Comparison of ENCODE assay signal across 10 cellular contexts in the genomic region with DNA sequence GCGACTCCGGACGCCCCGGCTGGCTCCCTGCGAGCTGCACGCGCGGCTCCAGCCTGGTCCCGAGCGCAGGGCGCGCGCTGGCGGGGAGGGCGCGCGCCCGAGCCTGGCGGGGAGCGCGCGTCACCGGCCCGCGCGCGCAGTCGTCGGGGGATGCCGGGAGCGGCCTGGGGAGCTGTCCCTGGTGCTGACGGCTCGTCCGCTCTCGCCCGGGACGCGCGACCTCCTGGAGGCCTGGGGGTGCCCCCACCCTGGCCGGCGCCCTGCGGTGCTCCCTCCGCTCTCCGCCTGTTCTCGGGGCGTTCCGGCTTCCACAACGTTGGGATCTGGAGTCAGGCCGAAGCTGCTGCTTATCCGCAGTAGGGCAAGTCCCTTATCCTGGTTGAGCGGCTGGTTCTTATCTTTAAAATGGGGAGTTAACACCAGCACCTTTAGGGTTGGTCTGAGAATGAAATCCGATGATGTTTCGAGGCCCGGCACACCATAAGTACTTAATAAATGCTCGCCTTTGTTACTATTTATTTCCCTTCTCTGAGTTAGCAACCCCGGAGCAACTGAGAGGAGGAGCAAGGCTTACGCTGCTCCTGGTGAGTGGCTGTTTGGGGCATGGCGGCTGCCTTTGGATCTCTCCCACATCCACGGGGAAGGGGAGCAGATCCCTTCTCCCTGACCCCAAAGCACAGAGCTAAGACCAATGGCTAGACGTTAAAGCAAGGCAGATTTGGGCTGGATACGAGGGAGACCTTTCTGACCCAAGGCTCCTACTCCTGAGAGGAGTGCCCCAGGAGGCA. TPM values are rescaled to one million over a fixed set of nuclear protein-coding genes. Genes with fewer than 3 reads are reported as not detected.
DNase-seq lines count a peak whose midpoint lies in the region; ATAC-seq, FAIRE-seq and TF ChIP-seq lines count a peak whose summit lies in the region.
"Had no signal": no experiment of that assay in that cellular context is flagged by ENCODE, and none has a peak within 500 bp of the region (broad histone marks: within the 10 kb centered on the region; RNA-seq: fewer than 3 reads in every experiment).

A gene (minus strand): TSS at position 79 of the 788 bp plus-strand sequence. CDS start 29,166 bp downstream, outside the sequence.

- H2BK15ac ChIP-seq in H1 (ENCODE audit: low read length): no peak within 1 kb of the TSS

- H3K36me3 Mint-ChIP-seq in natural killer cell treated with Interleukin-12 subunit alpha and Interleukin-12 subunit beta and Interleukin-15 and Interleukin-18, amount 100 ng/mL, for 72 hours: no peaks in the 10 kb centered on the region
- H3K36me3 Mint-ChIP-seq in osteocyte (ENCODE audit: unreplicated experiment): no peaks in the 10 kb centered on the region

- H3K27ac Mint-ChIP-seq in natural killer cell treated with Interleukin-12 subunit alpha and Interleukin-12 subunit beta and Interleukin-15 and Interleukin-18, amount 100 ng/mL, for 72 hours: no peak within 1 kb of the TSS
- no peak within 1 kb of the TSS for H3K27ac Mint-ChIP-seq in osteocyte (ENCODE audit: unreplicated experiment)

- no peak for TF ChIP-seq RAD21 in H1 (IDR thresholded peaks at IDR 0.05 in 1 of 2, conservative IDR thresholded peaks at IDR 0.05 in 1 of 2; ENCODE audit: low read depth in 2 of 2, low read length in 2 of 2)

- H3K79me2 ChIP-seq in H1 (ENCODE audit: control insufficient read depth in 1 of 2, insufficient read depth in 2 of 2, low read length in 2 of 2): no peaks in the 10 kb centered on the region

- 13% methylated on average over 55 of the region's 61 CpGs; no CpG with 5 or more reads in 1 of the 2 experiments for WGBS in H1 (ENCODE audit: extremely low coverage in 1 of 2, insufficient coverage in 1 of 2, insufficient read length in 1 of 2, insufficient replicate concordance in 2 of 2, low coverage in 1 of 2, low lambda C conversion rate in 2 of 2, missing lambda C conversion rate in 1 of 2), 2 experiments

- no peaks in the 10 kb centered on the region for H3K9me3 ChIP-seq in ES-I3 (ENCODE audit: control insufficient read depth, insufficient read depth, low read length)
- H3K9me3 ChIP-seq in H1 (ENCODE audit: insufficient read depth in 2 of 2, low read depth in 1 of 2, low read length in 1 of 2): no peaks in the 10 kb centered on the region
- H3K9me3 ChIP-seq: uterus had no signal

- H3K4me1 ChIP-seq in ES-I3 (ENCODE audit: insufficient read depth, low read length): no peaks in the 10 kb centered on the region; the same call in 1 of the 2 replicates
- peaks cover 0 to 7% (median 1%) of the 10 kb centered on the region in 4 experiments; a peak in 3 of 7 replicates for H3K4me1 ChIP-seq in H1 (replicated peaks in 1 of 4; ENCODE audit: control insufficient read depth in 3 of 4, insufficient read depth in 4 of 4, low read length in 3 of 4)

- no peak within 1 kb of the TSS for H4K5ac ChIP-seq in H1 (ENCODE audit: insufficient read length, low read depth, low read length)

- DNase-seq in H1 (ENCODE audit: low read depth in 1 of 2, low spot score in 2 of 2) (peak in 1 of 2 experiments; percentile 93), H4 (ENCODE audit: low spot score) (no peak), osteocyte (ENCODE audit: extremely low spot score, unreplicated experiment) (no peak), NCI-H187 (lab: John Stamatoyannopoulos, UW) (no peak)
- no peak for DNase-seq in natural killer cell treated with Interleukin-12 subunit alpha and Interleukin-12 subunit beta and Interleukin-15 and Interleukin-18, amount 100 ng/mL, for 72 hours (ENCODE audit: low spot score)

- no peak within 1 kb of the TSS for H2AK5ac ChIP-seq in H1 (ENCODE audit: low read depth, low read length)

- no peak for TF ChIP-seq CTCF in H1 (IDR thresholded peaks at IDR 0.05; ENCODE audit: control extremely low read depth in 1 of 3, insufficient read depth in 1 of 3, low read depth in 1 of 3, low read length in 3 of 3)
- TF ChIP-seq CTCF in osteocyte (IDR thresholded peaks at IDR 0.05): no peak

- peaks cover 4% of the 10 kb centered on the region; the same call in 1 of the 2 replicates for H3K23me2 ChIP-seq in H1 (ENCODE audit: low read depth, low read length)

- no peaks in the 10 kb centered on the region for H3K79me1 ChIP-seq in H1 (ENCODE audit: low read depth, low read length)

- CTCF ChIA-PET in H1 (lab: Charles Lee; ENCODE audit: partially characterized antibody): interaction anchor here (1.5 to 1.7 kb wide), 2 partner anchors 16 to 80 kb away, joined by 3 to 4 read pairs; no protein-coding TSS in a partner anchor

- peaks cover 33 to 37% of the 10 kb centered on the region in 2 donors for H3K27me3 Mint-ChIP-seq in natural killer cell treated with Interleukin-12 subunit alpha and Interleukin-12 subunit beta and Interleukin-15 and Interleukin-18, amount 100 ng/mL, for 72 hours
- peaks cover 67% of the 10 kb centered on the region for H3K27me3 Mint-ChIP-seq in osteocyte (ENCODE audit: unreplicated experiment)

- peak within 1 kb of the TSS; percentile 76; the same call in 1 of the 2 replicates for H4K8ac ChIP-seq in H1 (ENCODE audit: extremely low read depth, insufficient read depth, low read length)

- no peak within 1 kb of the TSS; the same call in 1 of the 2 replicates for H3K18ac ChIP-seq in H1 (ENCODE audit: extremely low read depth, low read length)

- ATAC-seq in activated CD4-positive, CD25-positive, alpha-beta regulatory T cell treated with anti-CD3 and anti-CD28 coated beads, Interleukin-2, amount 50 U/mL, for 24 hours: peak; percentile 24 to 28
- peak; percentile 40 to 65 for ATAC-seq in natural killer cell treated with Interleukin-12 subunit alpha and Interleukin-12 subunit beta and Interleukin-15 and Interleukin-18, amount 100 ng/mL, for 72 hours
- no peak for ATAC-seq in HG02852 (IDR thresholded peaks at IDR 0.05; ENCODE audit: unreplicated experiment)

- FAIRE-seq in H1 (lab: Jason Lieb, UNC): no peak
- FAIRE-seq: endometrium had no signal

- no peak within 1 kb of the TSS for H3K56ac ChIP-seq in H1 (replicated peaks; ENCODE audit: insufficient read length, low read depth, low read length)

- no peak within 1 kb of the TSS for H2BK12ac ChIP-seq in H1 (ENCODE audit: low read depth, low read length)

- no peak within 1 kb of the TSS for H4K91ac ChIP-seq in H1 (replicated peaks; ENCODE audit: insufficient read length, low read length)

- H3K4me3 Mint-ChIP-seq in natural killer cell treated with Interleukin-12 subunit alpha and Interleukin-12 subunit beta and Interleukin-15 and Interleukin-18, amount 100 ng/mL, for 72 hours: no peak within 1 kb of the TSS
- H3K4me3 Mint-ChIP-seq in osteocyte (ENCODE audit: unreplicated experiment): no peak within 1 kb of the TSS

- H3K4me3 ChIP-seq in H1 (ENCODE audit: extremely low read depth in 1 of 4, insufficient read depth in 2 of 4, low read depth in 3 of 4, low read length in 4 of 4): peak within 1 kb of the TSS; percentile 20 to 56 (median 22); a peak in 5 of 8 replicates
- H3K4me3 ChIP-seq: uterus had no signal

- peak in 1 of 2 experiments; percentile 26; a peak in 1 of 3 replicates for TF ChIP-seq POLR2A in H1 (IDR thresholded peaks at IDR 0.05; ENCODE audit: control extremely low read depth in 1 of 2, low read depth in 2 of 2, low read length in 2 of 2)

- no peaks in the 10 kb centered on the region for H3K36me3 ChIP-seq in ES-I3 (ENCODE audit: insufficient read depth, low read length)
- H3K36me3 ChIP-seq in H1 (ENCODE audit: control insufficient read depth in 2 of 4, insufficient read depth in 4 of 4, low read length in 3 of 4): no peaks in the 10 kb centered on the region
- H3K36me3 ChIP-seq: uterus had no signal

- H3K23ac ChIP-seq in H1 (ENCODE audit: insufficient read length): no peak within 1 kb of the TSS

- no peak for TF ChIP-seq EP300 in H1 (IDR thresholded peaks at IDR 0.05; ENCODE audit: borderline replicate concordance in 1 of 2, low read depth in 2 of 2, low read length in 2 of 2)

- no peak within 1 kb of the TSS for H2BK5ac ChIP-seq in H1 (ENCODE audit: low read depth, low read length)

- no peaks in the 10 kb centered on the region for H3K9me3 Mint-ChIP-seq in natural killer cell treated with Interleukin-12 subunit alpha and Interleukin-12 subunit beta and Interleukin-15 and Interleukin-18, amount 100 ng/mL, for 72 hours
- no peaks in the 10 kb centered on the region for H3K9me3 Mint-ChIP-seq in osteocyte (ENCODE audit: unreplicated experiment)

- POLR2A ChIA-PET in H1 (lab: Charles Lee; ENCODE audit: partially characterized antibody): interaction anchor here (1.3 kb wide), 1 partner anchor 260 kb away, joined by 3 read pairs; no protein-coding TSS in a partner anchor

- no peak within 1 kb of the TSS for H3K4ac ChIP-seq in H1 (replicated peaks; ENCODE audit: insufficient read length, low read depth, low read length)

- no peak within 1 kb of the TSS for H2BK120ac ChIP-seq in H1 (replicated peaks; ENCODE audit: low read depth, low read length)

- peaks cover 5 to 23% (median 16%) of the 10 kb centered on the region in 4 experiments for H3K27me3 ChIP-seq in H1 (replicated peaks in 1 of 4; ENCODE audit: control insufficient read depth in 3 of 4, extremely low read depth in 1 of 4, insufficient read depth in 3 of 4, low read length in 3 of 4)

- peak within 1 kb of the TSS; percentile 55 for H3K9ac ChIP-seq in ES-I3 (ENCODE audit: low read depth, low read length)
- no peak within 1 kb of the TSS; a peak in 1 of 7 replicates for H3K9ac ChIP-seq in H1 (replicated peaks in 1 of 4; ENCODE audit: extremely low read depth in 1 of 4, low read depth in 3 of 4, low read length in 3 of 4)

- peak within 1 kb of the TSS; percentile 53 to 79 for H3K4me2 ChIP-seq in H1 (ENCODE audit: insufficient read depth in 1 of 2, low read depth in 2 of 2, low read length in 2 of 2)

- H2AFZ ChIP-seq in H1 (ENCODE audit: low read length): no peak within 1 kb of the TSS; the same call in 1 of the 2 replicates

- no peak within 1 kb of the TSS for H2BK20ac ChIP-seq in H1 (ENCODE audit: low read length)

- no peaks in the 10 kb centered on the region for H3K4me1 Mint-ChIP-seq in natural killer cell treated with Interleukin-12 subunit alpha and Interleukin-12 subunit beta and Interleukin-15 and Interleukin-18, amount 100 ng/mL, for 72 hours (ENCODE audit: low read depth in 2 of 2)
- H3K4me1 Mint-ChIP-seq in osteocyte (ENCODE audit: unreplicated experiment): peaks cover 1% of the 10 kb centered on the region

- no peaks in the 10 kb centered on the region for H4K20me1 ChIP-seq in H1 (replicated peaks in 1 of 2; ENCODE audit: control insufficient read depth in 1 of 2, insufficient read depth in 2 of 2, low read length in 2 of 2)

- no peak within 1 kb of the TSS for H3K14ac ChIP-seq in H1 (ENCODE audit: insufficient read length)

- H3K27ac ChIP-seq in H1 (ENCODE audit: low read depth, low read length): no peak within 1 kb of the TSS
- H3K27ac ChIP-seq: uterus had no signal

RNA-seq across cellular contexts. Expression of the gene that starts here (rescaled TPM):
- total RNA-seq in H1 (2021; fragmentation: NEBNext Ultra II Directional; extraction: Animal tissue kit (Norgen Biotek cat#: 25700)): 0.38 and 0.63 TPM in 2 replicates
- 1.0 and 2.6 TPM in 2 replicates for polyA plus RNA-seq in H1 (2011; rRNA removed)
- polyA plus RNA-seq in H1 (2011; cell fraction: cytosol; rRNA removed): 1.5 TPM
- polyA plus RNA-seq in H1 (2011; cell fraction: nucleus; rRNA removed): 3.8 TPM
- polyA plus RNA-seq in H1 (2012, experiment 1 of 2): 0.64 to 2.1 TPM (median 1.3 TPM) in 4 replicates
- polyA plus RNA-seq in H1 (2012, experiment 2 of 2): 0.38 TPM
- polyA plus RNA-seq in H1 (2013, experiment 1 of 2): 0.59 TPM
- 0.63 TPM for polyA plus RNA-seq in H1 (2013, experiment 2 of 2)
- polyA minus RNA-seq in H1 (2011; rRNA and poly(A)+ RNA removed): 1.2 TPM in 2 replicates
- polyA minus RNA-seq in H1 (2011; cell fraction: cytosol; rRNA and poly(A)+ RNA removed): not detected
- polyA minus RNA-seq in H1 (2011; cell fraction: nucleus; rRNA and poly(A)+ RNA removed): 1.3 TPM
- not detected for total RNA-seq in natural killer cell treated with Interleukin-12 subunit alpha and Interleukin-12 subunit beta and Interleukin-15 and Interleukin-18, amount 100 ng/mL, for 72 hours
- not detected in 2 replicates for total RNA-seq in H4 (2014; rRNA removed; shearing (Covaris generic))
- not detected in 2 replicates for total RNA-seq in osteocyte
- total RNA-seq: uterus had no signal

Comparison
In these comparisons a context has a peak if more than half of its experiments do, and no peak if none do; other contexts are left out.
1. Peak in ATAC-seq in natural killer cell treated with Interleukin-12 subunit alpha and Interleukin-12 subunit beta and Interleukin-15 and Interleukin-18, amount 100 ng/mL, for 72 hours; RNA of the gene not detected or under 1 TPM.